ENCODE assay signal across 1 cellular context in genomic region chr17:57517216-57517518, GRCh38.
TF ChIP-seq lines count a peak whose summit lies in the region.

No MANE protein-coding gene starts in this region.

TF ChIP-seq in HCT116, 20 proteins besides CTCF, POLR2A, EP300 and RAD21:
- TF ChIP-seq REST (IDR thresholded peaks at IDR 0.05; ENCODE audit: low read depth) (no peak), TCF7L2 (IDR thresholded peaks at IDR 0.05; ENCODE audit: borderline replicate concordance, extremely low read depth, insufficient read depth, insufficient read length) (no peak), EGR1 (IDR thresholded peaks at IDR 0.05; ENCODE audit: low read depth) (no peak), ELF1 (IDR thresholded peaks at IDR 0.05; ENCODE audit: borderline replicate concordance, low read depth) (no peak), SRF (IDR thresholded peaks at IDR 0.05; ENCODE audit: low read depth) (no peak), CBX3 (IDR thresholded peaks at IDR 0.05; ENCODE audit: low read depth) (no peak), ZNF274 (IDR thresholded peaks at IDR 0.05; ENCODE audit: low read depth, low read length) (no peak), ZBTB33 (IDR thresholded peaks at IDR 0.05; ENCODE audit: extremely low read depth, insufficient replicate concordance, low read length) (no peak)
